19 cellular contexts compared by ENCODE assay signal in genomic region chr6:167358394-167358793, GRCh38. TPM values are rescaled to one million over a fixed set of nuclear protein-coding genes. Genes with fewer than 3 reads are reported as not detected.
"Had no signal": no experiment of that assay in that cellular context is flagged by ENCODE, and none has a peak within 500 bp of the region (broad histone marks: within the 10 kb centered on the region; RNA-seq: fewer than 3 reads in every experiment).

No MANE protein-coding gene starts in this region.

RNA-seq across cellular contexts. Expression of gene TTLL2, which starts 33.5 kb away (rescaled TPM):
- total RNA-seq: activated B cell treated with CpG ODN at 0.5 μM for 24 hours; activated CD4-positive, alpha-beta memory T cell treated with anti-CD3 and anti-CD28 coated beads for 36 hours; activated CD4-positive, alpha-beta T cell treated with anti-CD3 and anti-CD28 coated beads, Interleukin-2, amount 10 ng/mL, durations not matched to agents 24 days and 14 days; activated CD8-positive, alpha-beta memory T cell treated with anti-CD3 and anti-CD28 coated beads for 36 hours; activated CD8-positive, alpha-beta memory T cell treated with anti-CD3 and anti-CD28 coated beads, Interleukin-2, amount 10 ng/mL, durations not matched to agents 7 days and 5 days; activated CD8-positive, alpha-beta T cell treated with anti-CD3 and anti-CD28 coated beads, Interleukin-2, amount 10 ng/mL, durations not matched to agents 7 days and 5 days; activated T-helper 1 cell treated with anti-CD3 and anti-CD28 coated beads, Interleukin-12 subunit alpha, Interleukin-12 subunit beta, Interleukin-2, Interleukin-4 antibody, amounts not matched to agents 30 ng/mL and 10 ng/mL and 1 ng/mL, durations not matched to agents 14 hours and 24 hours and 36 hours; astrocyte; cardiac muscle cell; colonic mucosa; dermis microvascular lymphatic vessel endothelial cell; endothelial cell of umbilical vein; esophagus squamous epithelium; fibroblast of lung; fibroblast of villous mesenchyme; T-cell; T-helper 2 cell treated with Interferon-gamma antibody and Interleukin-4, amounts not matched to agents 100 ng/mL and 5 ng/mL, for 36 hours had no signal
- polyA plus RNA-seq: adipose tissue, cardiac muscle cell, endothelial cell of umbilical vein, esophagus, fibroblast of lung had no signal
